ENCODE assay signal across 3 cellular contexts in the genomic region with DNA sequence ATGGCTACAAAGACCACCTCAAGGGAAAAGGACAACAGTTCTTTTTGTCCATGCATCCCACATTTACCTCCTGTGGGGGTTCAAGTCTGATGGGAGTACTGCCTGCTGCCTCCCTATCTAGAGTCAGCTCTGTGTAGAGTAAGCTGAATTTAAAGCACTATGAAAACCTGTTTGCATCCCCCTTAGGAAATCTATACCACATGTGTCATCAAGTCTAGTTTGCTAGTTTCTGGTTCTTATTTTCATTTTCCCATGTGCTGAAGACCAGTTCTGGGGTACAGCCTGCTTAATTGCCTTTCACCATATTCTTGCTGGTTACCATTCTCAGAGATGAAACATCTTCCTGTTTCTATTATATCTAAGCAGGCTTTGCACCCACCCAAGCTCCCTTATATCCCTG.
"Had no signal": no experiment of that assay in that cellular context is flagged by ENCODE, and none has a peak within 500 bp of the region (broad histone marks: within the 10 kb centered on the region; RNA-seq: fewer than 3 reads in every experiment).

No MANE protein-coding gene starts in this region.

- ATAC-seq: GM12878 had no signal

- H3K4me3 ChIP-seq: GM12878 had no signal

- DNase-seq: GDM1, GF-D8 had no signal
